1 cellular context compared by ENCODE assay signal in the genomic region with DNA sequence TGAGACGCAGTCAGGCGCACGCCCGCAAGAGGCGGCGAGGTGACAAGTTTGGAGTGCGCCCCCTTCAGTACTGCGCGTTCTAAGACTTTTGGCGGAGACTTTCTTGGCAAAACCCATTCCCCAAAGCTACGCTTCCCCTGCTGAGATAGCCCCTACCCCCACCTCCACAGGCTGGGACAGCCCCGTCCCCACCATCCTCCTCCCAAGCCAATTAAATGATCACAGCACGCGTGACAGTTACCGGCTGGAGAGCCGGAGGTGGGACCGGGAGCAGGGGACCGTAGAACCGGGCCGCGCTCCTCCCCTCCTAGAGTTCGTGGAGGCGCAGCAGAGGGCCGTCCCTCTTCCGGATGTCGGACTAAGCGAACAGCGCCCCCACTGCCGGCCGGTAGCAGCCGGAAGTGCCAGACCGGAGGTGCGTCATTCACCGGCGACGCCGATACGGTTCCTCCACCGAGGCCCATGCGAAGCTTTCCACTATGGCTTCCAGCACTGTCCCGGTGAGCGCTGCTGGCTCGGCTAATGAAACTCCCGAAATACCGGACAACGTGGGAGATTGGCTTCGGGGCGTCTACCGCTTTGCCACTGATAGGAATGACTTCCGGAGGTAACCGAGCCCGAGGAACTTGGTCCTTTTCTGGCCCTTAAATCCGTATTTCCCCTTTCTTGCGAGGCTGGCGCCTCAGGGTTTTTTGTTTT.
TF ChIP-seq lines count a peak whose summit lies in the region.

A gene (plus strand): TSS at position 476 of the 699 bp plus-strand sequence. CDS start 4 bp downstream, at position 480.

TF ChIP-seq in HepG2, 621 proteins besides CTCF, POLR2A, EP300 and RAD21 (continued from another document and continues in another):
- TF ChIP-seq, protein P1, sequence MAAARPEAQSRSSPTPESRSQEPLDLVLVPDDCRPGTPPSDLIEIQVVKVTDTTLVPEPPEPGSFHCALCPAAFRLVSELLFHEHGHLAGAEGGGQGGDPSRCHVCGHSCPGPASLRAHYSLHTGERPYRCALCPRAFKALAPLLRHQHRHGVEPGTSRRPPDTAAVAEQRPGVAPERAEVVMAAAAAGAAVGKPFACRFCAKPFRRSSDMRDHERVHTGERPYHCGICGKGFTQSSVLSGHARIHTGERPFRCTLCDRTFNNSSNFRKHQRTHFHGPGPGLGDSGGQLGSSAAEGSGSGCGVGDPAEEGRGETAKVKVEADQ (CRISPR knock-in tag; IDR thresholded peaks at IDR 0.05; ENCODE audit: borderline replicate concordance): no peak
- TF ChIP-seq ASH2L (IDR thresholded peaks at IDR 0.05; ENCODE audit: insufficient read length, low read depth, low read length) (peak; percentile 73), HDAC6 (IDR thresholded peaks at IDR 0.05; ENCODE audit: low read depth, low read length) (no peak), AGO2 (optimal IDR thresholded peaks at IDR 0.05; ENCODE audit: low read depth, low read length) (peak; percentile 89), FOXJ3 (CRISPR knock-in tag; IDR thresholded peaks at IDR 0.05; ENCODE audit: borderline replicate concordance) (peak; percentile 58; the same call in 1 of the 2 replicates), SRF (IDR thresholded peaks at IDR 0.05; ENCODE audit: low read depth, low read length) (peak; percentile 67), ZMAT3 (CRISPR knock-in tag; conservative IDR thresholded peaks at IDR 0.05) (peak; percentile 45), MEIS2 (CRISPR knock-in tag; IDR thresholded peaks at IDR 0.05) (no peak), KMT2A (CRISPR knock-in tag; IDR thresholded peaks at IDR 0.05) (peak; percentile 94), ZNF788 (CRISPR knock-in tag; IDR thresholded peaks at IDR 0.05; ENCODE audit: borderline replicate concordance) (peak; percentile 97), ZIK1 (CRISPR knock-in tag; IDR thresholded peaks at IDR 0.05; ENCODE audit: borderline replicate concordance, low read depth) (0 out of 2 replicates have a peak, but pooled peaks have one; percentile 72), ZNF451 (CRISPR knock-in tag; IDR thresholded peaks at IDR 0.05) (peak; percentile 86), GTF3A (CRISPR knock-in tag; conservative IDR thresholded peaks at IDR 0.05) (no peak; the same call in 1 of the 2 replicates), NFRKB (IDR thresholded peaks at IDR 0.05) (peak; percentile 75), RNF2 (conservative IDR thresholded peaks at IDR 0.05; ENCODE audit: low read depth) (no peak), ETV5 (CRISPR knock-in tag; IDR thresholded peaks at IDR 0.05; ENCODE audit: borderline replicate concordance) (peak; percentile 99), NCOA2 (CRISPR knock-in tag; IDR thresholded peaks at IDR 0.05) (peak; percentile 65), SP4 (CRISPR knock-in tag; IDR thresholded peaks at IDR 0.05) (peak; percentile 88), U2AF1 (optimal IDR thresholded peaks at IDR 0.05; ENCODE audit: low read depth, low read length) (peak; percentile 94), MTF1 (CRISPR knock-in tag; IDR thresholded peaks at IDR 0.05) (0 out of 2 replicates have a peak, but pooled peaks have one; percentile 74), ZNF644 (CRISPR knock-in tag; IDR thresholded peaks at IDR 0.05; ENCODE audit: low read depth) (no peak), BCL6 (CRISPR knock-in tag; IDR thresholded peaks at IDR 0.05) (no peak), ZFP36L2 (CRISPR knock-in tag; IDR thresholded peaks at IDR 0.05) (0 out of 2 replicates have a peak, but pooled peaks have one; percentile 20), RBAK (CRISPR knock-in tag; IDR thresholded peaks at IDR 0.05) (0 out of 2 replicates have a peak, but pooled peaks have one; percentile 48), KLF15 (CRISPR knock-in tag; IDR thresholded peaks at IDR 0.05; ENCODE audit: borderline replicate concordance) (no peak), ZKSCAN1 (IDR thresholded peaks at IDR 0.05; ENCODE audit: low read length) (peak; percentile 53; the same call in 1 of the 2 replicates), IRX3 (CRISPR knock-in tag; IDR thresholded peaks at IDR 0.05; ENCODE audit: borderline replicate concordance, low read depth) (0 out of 2 replicates have a peak, but pooled peaks have one; percentile 26), ZNF354B (CRISPR knock-in tag; IDR thresholded peaks at IDR 0.05) (peak; percentile 91; the same call in 1 of the 2 replicates), ZNF607 (CRISPR knock-in tag; IDR thresholded peaks at IDR 0.05; ENCODE audit: borderline replicate concordance) (peak; percentile 96), IKZF1 (IDR thresholded peaks at IDR 0.05) (no peak), TBP (CRISPR knock-in tag; IDR thresholded peaks at IDR 0.05) (no peak), FOXK1 (CRISPR knock-in tag; IDR thresholded peaks at IDR 0.05; ENCODE audit: borderline replicate concordance, low read depth) (peak; percentile 93; the same call in 1 of the 2 replicates), KAT8 (CRISPR knock-in tag; IDR thresholded peaks at IDR 0.05) (peak; percentile 100)
- TF ChIP-seq, protein P2, sequence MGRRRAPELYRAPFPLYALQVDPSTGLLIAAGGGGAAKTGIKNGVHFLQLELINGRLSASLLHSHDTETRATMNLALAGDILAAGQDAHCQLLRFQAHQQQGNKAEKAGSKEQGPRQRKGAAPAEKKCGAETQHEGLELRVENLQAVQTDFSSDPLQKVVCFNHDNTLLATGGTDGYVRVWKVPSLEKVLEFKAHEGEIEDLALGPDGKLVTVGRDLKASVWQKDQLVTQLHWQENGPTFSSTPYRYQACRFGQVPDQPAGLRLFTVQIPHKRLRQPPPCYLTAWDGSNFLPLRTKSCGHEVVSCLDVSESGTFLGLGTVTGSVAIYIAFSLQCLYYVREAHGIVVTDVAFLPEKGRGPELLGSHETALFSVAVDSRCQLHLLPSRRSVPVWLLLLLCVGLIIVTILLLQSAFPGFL (CRISPR knock-in tag; IDR thresholded peaks at IDR 0.05): no peak
- TF ChIP-seq, protein P3, sequence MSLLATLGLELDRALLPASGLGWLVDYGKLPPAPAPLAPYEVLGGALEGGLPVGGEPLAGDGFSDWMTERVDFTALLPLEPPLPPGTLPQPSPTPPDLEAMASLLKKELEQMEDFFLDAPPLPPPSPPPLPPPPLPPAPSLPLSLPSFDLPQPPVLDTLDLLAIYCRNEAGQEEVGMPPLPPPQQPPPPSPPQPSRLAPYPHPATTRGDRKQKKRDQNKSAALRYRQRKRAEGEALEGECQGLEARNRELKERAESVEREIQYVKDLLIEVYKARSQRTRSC (CRISPR knock-in tag; IDR thresholded peaks at IDR 0.05; ENCODE audit: low read depth): no peak
- TF ChIP-seq, protein P4, sequence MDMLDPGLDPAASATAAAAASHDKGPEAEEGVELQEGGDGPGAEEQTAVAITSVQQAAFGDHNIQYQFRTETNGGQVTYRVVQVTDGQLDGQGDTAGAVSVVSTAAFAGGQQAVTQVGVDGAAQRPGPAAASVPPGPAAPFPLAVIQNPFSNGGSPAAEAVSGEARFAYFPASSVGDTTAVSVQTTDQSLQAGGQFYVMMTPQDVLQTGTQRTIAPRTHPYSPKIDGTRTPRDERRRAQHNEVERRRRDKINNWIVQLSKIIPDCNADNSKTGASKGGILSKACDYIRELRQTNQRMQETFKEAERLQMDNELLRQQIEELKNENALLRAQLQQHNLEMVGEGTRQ (IDR thresholded peaks at IDR 0.05; ENCODE audit: low read depth, low read length): no peak
- TF ChIP-seq, protein P4 (CRISPR knock-in tag; IDR thresholded peaks at IDR 0.05; ENCODE audit: borderline replicate concordance): no peak; the same call in 1 of the 2 replicates
- TF ChIP-seq, protein P5, sequence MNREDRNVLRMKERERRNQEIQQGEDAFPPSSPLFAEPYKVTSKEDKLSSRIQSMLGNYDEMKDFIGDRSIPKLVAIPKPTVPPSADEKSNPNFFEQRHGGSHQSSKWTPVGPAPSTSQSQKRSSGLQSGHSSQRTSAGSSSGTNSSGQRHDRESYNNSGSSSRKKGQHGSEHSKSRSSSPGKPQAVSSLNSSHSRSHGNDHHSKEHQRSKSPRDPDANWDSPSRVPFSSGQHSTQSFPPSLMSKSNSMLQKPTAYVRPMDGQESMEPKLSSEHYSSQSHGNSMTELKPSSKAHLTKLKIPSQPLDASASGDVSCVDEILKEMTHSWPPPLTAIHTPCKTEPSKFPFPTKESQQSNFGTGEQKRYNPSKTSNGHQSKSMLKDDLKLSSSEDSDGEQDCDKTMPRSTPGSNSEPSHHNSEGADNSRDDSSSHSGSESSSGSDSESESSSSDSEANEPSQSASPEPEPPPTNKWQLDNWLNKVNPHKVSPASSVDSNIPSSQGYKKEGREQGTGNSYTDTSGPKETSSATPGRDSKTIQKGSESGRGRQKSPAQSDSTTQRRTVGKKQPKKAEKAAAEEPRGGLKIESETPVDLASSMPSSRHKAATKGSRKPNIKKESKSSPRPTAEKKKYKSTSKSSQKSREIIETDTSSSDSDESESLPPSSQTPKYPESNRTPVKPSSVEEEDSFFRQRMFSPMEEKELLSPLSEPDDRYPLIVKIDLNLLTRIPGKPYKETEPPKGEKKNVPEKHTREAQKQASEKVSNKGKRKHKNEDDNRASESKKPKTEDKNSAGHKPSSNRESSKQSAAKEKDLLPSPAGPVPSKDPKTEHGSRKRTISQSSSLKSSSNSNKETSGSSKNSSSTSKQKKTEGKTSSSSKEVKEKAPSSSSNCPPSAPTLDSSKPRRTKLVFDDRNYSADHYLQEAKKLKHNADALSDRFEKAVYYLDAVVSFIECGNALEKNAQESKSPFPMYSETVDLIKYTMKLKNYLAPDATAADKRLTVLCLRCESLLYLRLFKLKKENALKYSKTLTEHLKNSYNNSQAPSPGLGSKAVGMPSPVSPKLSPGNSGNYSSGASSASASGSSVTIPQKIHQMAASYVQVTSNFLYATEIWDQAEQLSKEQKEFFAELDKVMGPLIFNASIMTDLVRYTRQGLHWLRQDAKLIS (CRISPR knock-in tag; IDR thresholded peaks at IDR 0.05): no peak
- TF ChIP-seq, protein P6, sequence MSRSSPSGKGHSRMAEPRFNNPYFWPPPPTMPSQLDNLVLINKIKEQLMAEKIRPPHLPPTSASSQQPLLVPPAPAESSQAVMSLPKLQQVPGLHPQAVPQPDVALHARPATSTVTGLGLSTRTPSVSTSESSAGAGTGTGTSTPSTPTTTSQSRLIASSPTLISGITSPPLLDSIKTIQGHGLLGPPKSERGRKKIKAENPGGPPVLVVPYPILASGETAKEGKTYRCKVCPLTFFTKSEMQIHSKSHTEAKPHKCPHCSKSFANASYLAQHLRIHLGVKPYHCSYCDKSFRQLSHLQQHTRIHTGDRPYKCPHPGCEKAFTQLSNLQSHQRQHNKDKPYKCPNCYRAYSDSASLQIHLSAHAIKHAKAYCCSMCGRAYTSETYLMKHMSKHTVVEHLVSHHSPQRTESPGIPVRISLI (CRISPR knock-in tag; IDR thresholded peaks at IDR 0.05; ENCODE audit: borderline replicate concordance): no peak; the same call in 1 of the 2 replicates
- TF ChIP-seq, protein P7, sequence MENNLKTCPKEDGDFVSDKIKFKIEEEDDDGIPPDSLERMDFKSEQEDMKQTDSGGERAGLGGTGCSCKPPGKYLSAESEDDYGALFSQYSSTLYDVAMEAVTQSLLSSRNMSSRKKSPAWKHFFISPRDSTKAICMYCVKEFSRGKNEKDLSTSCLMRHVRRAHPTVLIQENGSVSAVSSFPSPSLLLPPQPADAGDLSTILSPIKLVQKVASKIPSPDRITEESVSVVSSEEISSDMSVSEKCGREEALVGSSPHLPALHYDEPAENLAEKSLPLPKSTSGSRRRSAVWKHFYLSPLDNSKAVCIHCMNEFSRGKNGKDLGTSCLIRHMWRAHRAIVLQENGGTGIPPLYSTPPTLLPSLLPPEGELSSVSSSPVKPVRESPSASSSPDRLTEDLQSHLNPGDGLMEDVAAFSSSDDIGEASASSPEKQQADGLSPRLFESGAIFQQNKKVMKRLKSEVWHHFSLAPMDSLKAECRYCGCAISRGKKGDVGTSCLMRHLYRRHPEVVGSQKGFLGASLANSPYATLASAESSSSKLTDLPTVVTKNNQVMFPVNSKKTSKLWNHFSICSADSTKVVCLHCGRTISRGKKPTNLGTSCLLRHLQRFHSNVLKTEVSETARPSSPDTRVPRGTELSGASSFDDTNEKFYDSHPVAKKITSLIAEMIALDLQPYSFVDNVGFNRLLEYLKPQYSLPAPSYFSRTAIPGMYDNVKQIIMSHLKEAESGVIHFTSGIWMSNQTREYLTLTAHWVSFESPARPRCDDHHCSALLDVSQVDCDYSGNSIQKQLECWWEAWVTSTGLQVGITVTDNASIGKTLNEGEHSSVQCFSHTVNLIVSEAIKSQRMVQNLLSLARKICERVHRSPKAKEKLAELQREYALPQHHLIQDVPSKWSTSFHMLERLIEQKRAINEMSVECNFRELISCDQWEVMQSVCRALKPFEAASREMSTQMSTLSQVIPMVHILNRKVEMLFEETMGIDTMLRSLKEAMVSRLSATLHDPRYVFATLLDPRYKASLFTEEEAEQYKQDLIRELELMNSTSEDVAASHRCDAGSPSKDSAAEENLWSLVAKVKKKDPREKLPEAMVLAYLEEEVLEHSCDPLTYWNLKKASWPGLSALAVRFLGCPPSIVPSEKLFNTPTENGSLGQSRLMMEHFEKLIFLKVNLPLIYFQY (CRISPR knock-in tag; IDR thresholded peaks at IDR 0.05; ENCODE audit: borderline replicate concordance): peak; percentile 97
